23 cellular contexts compared by ENCODE assay signal in genomic region chr2:64485302-64485701, GRCh38.
"Had no signal": no experiment of that assay in that cellular context is flagged by ENCODE, and none has a peak within 500 bp of the region (broad histone marks: within the 10 kb centered on the region; RNA-seq: fewer than 3 reads in every experiment).

No MANE protein-coding gene starts in this region.

- H3K9me3 ChIP-seq: spleen, upper lobe of right lung had no signal

- H3K36me3 Mint-ChIP-seq: activated naive CD4-positive, alpha-beta T cell treated with anti-CD3 and anti-CD28 coated beads, Interleukin-2, amount 10 ng/mL, durations not matched to agents 7 days and 5 days; brain; mesothelial cell of epicardium; stimulated activated naive B cell treated with anti-CD40 and anti-IgM and Interleukin-4, amounts not matched to agents 10 μg/mL and 1 μg/mL and 100 μg/mL, for 72 hours had no signal

- H3K27ac Mint-ChIP-seq: activated naive CD4-positive, alpha-beta T cell treated with anti-CD3 and anti-CD28 coated beads, Interleukin-2, amount 10 ng/mL, durations not matched to agents 7 days and 5 days; activated naive CD8-positive, alpha-beta T cell treated with anti-CD3 and anti-CD28 coated beads, Interleukin-2, amount 50 U/mL, for 24 hours; brain; mesothelial cell of epicardium; nephron; stimulated activated naive B cell treated with anti-CD40 and anti-IgM and Interleukin-4, amounts not matched to agents 10 μg/mL and 1 μg/mL and 100 μg/mL, for 72 hours; T-helper 1 cell treated with Interleukin-12 subunit alpha and Interleukin-12 subunit beta and Interleukin-4 antibody, amounts not matched to agents 30 μg/mL and 1 μg/mL, for 36 hours had no signal

- H3K4me3 Mint-ChIP-seq: activated naive CD4-positive, alpha-beta T cell treated with anti-CD3 and anti-CD28 coated beads, Interleukin-2, amount 10 ng/mL, durations not matched to agents 7 days and 5 days; activated naive CD8-positive, alpha-beta T cell treated with anti-CD3 and anti-CD28 coated beads, Interleukin-2, amount 50 U/mL, for 24 hours; brain; mesothelial cell of epicardium; nephron; stimulated activated naive B cell treated with anti-CD40 and anti-IgM and Interleukin-4, amounts not matched to agents 10 μg/mL and 1 μg/mL and 100 μg/mL, for 72 hours; T-helper 1 cell treated with Interleukin-12 subunit alpha and Interleukin-12 subunit beta and Interleukin-4 antibody, amounts not matched to agents 30 μg/mL and 1 μg/mL, for 36 hours had no signal

- FAIRE-seq: colon, endometrium, kidney had no signal

- H3K9me3 Mint-ChIP-seq: activated naive CD4-positive, alpha-beta T cell treated with anti-CD3 and anti-CD28 coated beads, Interleukin-2, amount 10 ng/mL, durations not matched to agents 7 days and 5 days; activated naive CD8-positive, alpha-beta T cell treated with anti-CD3 and anti-CD28 coated beads, Interleukin-2, amount 50 U/mL, for 24 hours; brain; mesothelial cell of epicardium; nephron; stimulated activated naive B cell treated with anti-CD40 and anti-IgM and Interleukin-4, amounts not matched to agents 10 μg/mL and 1 μg/mL and 100 μg/mL, for 72 hours; T-helper 1 cell treated with Interleukin-12 subunit alpha and Interleukin-12 subunit beta and Interleukin-4 antibody, amounts not matched to agents 30 μg/mL and 1 μg/mL, for 36 hours had no signal

- H2AFZ ChIP-seq: parathyroid adenoma had no signal

- H3K9ac ChIP-seq: parathyroid adenoma had no signal

- H3K27me3 ChIP-seq: spleen, upper lobe of right lung had no signal

- H3K27ac ChIP-seq: parathyroid adenoma, spleen, upper lobe of right lung had no signal

- DNase-seq: activated CD4-positive, CD25-positive, alpha-beta regulatory T cell treated with anti-CD3 and anti-CD28 coated beads, Interleukin-2, amount 50 U/mL, for 72 hours; activated CD8-positive, alpha-beta memory T cell treated with anti-CD3 and anti-CD28 coated beads for 24 hours; activated CD8-positive, alpha-beta memory T cell treated with anti-CD3 and anti-CD28 coated beads, Interleukin-2, amount 50 U/mL, for 48 hours; activated effector memory CD4-positive, alpha-beta T cell treated with Interleukin-2 at 50 U/mL for 16 hours; activated naive CD4-positive, alpha-beta T cell treated with anti-CD3 and anti-CD28 coated beads, Interleukin-2, amount 10 ng/mL, durations not matched to agents 7 days and 5 days; activated naive CD8-positive, alpha-beta T cell treated with anti-CD3 and anti-CD28 coated beads, Interleukin-2, amount 50 U/mL, for 24 hours; activated T-cell treated with anti-CD3 and anti-CD28 coated beads, Interleukin-2, amount 50 U/mL, for 48 hours; anterior cingulate cortex; central memory CD4-positive, alpha-beta T cell; foreskin melanocyte; kidney; spleen; stimulated activated CD4-positive, alpha-beta T cell treated with anti-CD3 and anti-CD28 coated beads, Interleukin-4, amount 100 ng/mL, for 4 hours; stimulated activated naive B cell treated with anti-CD40 and anti-IgM and Interleukin-4, amounts not matched to agents 10 μg/mL and 1 μg/mL and 100 μg/mL, for 72 hours; upper lobe of right lung had no signal

- ATAC-seq: activated naive CD8-positive, alpha-beta T cell treated with anti-CD3 and anti-CD28 coated beads, Interleukin-2, amount 50 U/mL, for 24 hours; stimulated activated naive B cell treated with anti-CD40 and anti-IgM and Interleukin-4, amounts not matched to agents 10 μg/mL and 1 μg/mL and 100 μg/mL, for 72 hours; upper lobe of right lung had no signal

- H3K4me3 ChIP-seq: lung, spleen, upper lobe of right lung had no signal

- H3K79me2 ChIP-seq: parathyroid adenoma had no signal

- H3K36me3 ChIP-seq: spleen, upper lobe of right lung had no signal
